Comparison of ENCODE assay signal across 1 cellular context in genomic region chr19:10295847-10296591, GRCh38.
TF ChIP-seq lines count a peak whose summit lies in the region.

No MANE protein-coding gene starts in this region.

TF ChIP-seq in HepG2, 621 proteins besides CTCF, POLR2A, EP300 and RAD21 (continued from another document):
- TF ChIP-seq ZNF687 (CRISPR knock-in tag; IDR thresholded peaks at IDR 0.05), result peak; percentile 84
